ENCODE assay signal across 9 cellular contexts in genomic region chr2:85266424-85267041, GRCh38.
A peak's percentile ranks its signal among the peaks of the same experiment; 100 is the strongest.
DNase-seq lines count a peak whose midpoint lies in the region; ATAC-seq and TF ChIP-seq lines count a peak whose summit lies in the region.
"Had no signal": no experiment of that assay in that cellular context is flagged by ENCODE, and none has a peak within 500 bp of the region (broad histone marks: within the 10 kb centered on the region; RNA-seq: fewer than 3 reads in every experiment).

No MANE protein-coding gene starts in this region.

- no peak overlapping the region for H3K4me3 Mint-ChIP-seq in neural crest cell
- H3K4me3 Mint-ChIP-seq: activated naive CD4-positive, alpha-beta T cell treated with anti-CD3 and anti-CD28 coated beads, Interleukin-2, amount 50 U/mL, for 24 hours had no signal

- no peaks in the 10 kb centered on the region for H3K9me3 Mint-ChIP-seq in neural crest cell
- H3K9me3 Mint-ChIP-seq: activated naive CD4-positive, alpha-beta T cell treated with anti-CD3 and anti-CD28 coated beads, Interleukin-2, amount 50 U/mL, for 24 hours had no signal

- no peaks in the 10 kb centered on the region for H3K36me3 ChIP-seq in esophagus squamous epithelium

- H3K27me3 ChIP-seq in esophagus squamous epithelium, result no peaks in the 10 kb centered on the region

- H3K27ac ChIP-seq in esophagus squamous epithelium, result no peak overlapping the region

- intact Hi-C loops in esophagus squamous epithelium (cut with DNase I), result no loop called here

- H3K4me1 ChIP-seq in esophagus squamous epithelium, result peaks cover 0 to 42% (median 0%) of the 10 kb centered on the region in 3 donors

- H3K4me1 Mint-ChIP-seq in neural crest cell, result peaks cover 46% of the 10 kb centered on the region
- H3K4me1 Mint-ChIP-seq: activated naive CD4-positive, alpha-beta T cell treated with anti-CD3 and anti-CD28 coated beads, Interleukin-2, amount 50 U/mL, for 24 hours had no signal

- no peaks in the 10 kb centered on the region for H3K9me3 ChIP-seq in esophagus squamous epithelium

- no peak overlapping the region for H3K27ac Mint-ChIP-seq in neural crest cell (ENCODE audit: unreplicated experiment)
- H3K27ac Mint-ChIP-seq: activated naive CD4-positive, alpha-beta T cell treated with anti-CD3 and anti-CD28 coated beads, Interleukin-2, amount 50 U/mL, for 24 hours had no signal

- DNase-seq in DMS53 treated with DMSO at 0.1 percent for 48 hours (lab: John Stamatoyannopoulos, UW; ENCODE audit: unreplicated experiment) (peak; percentile 26), NCI-H460 (ENCODE audit: extremely low read depth, low read depth) (peak; percentile 44), esophagus squamous epithelium (lab: John Stamatoyannopoulos, UW) (no peak), neural crest cell (ENCODE audit: low read depth, low spot score) (peak; percentile 69), superior temporal gyrus (ENCODE audit: extremely low spot score) (peak; percentile 62), NCI-H2107 treated with DMSO at 0.1 percent for 48 hours (lab: John Stamatoyannopoulos, UW; ENCODE audit: unreplicated experiment) (no peak)
- DNase-seq in activated CD8-positive, alpha-beta memory T cell treated with anti-CD3 and anti-CD28 coated beads, Interleukin-2, amount 50 U/mL, for 4 hours, result peak; percentile 71

- H3K4me3 ChIP-seq in esophagus squamous epithelium, result no peak overlapping the region

- peak; percentile 72 for ATAC-seq in GM21528 (IDR thresholded peaks at IDR 0.05; ENCODE audit: low FRiP score, unreplicated experiment)

- no peaks in the 10 kb centered on the region for H3K27me3 Mint-ChIP-seq in neural crest cell (ENCODE audit: low read depth)
- H3K27me3 Mint-ChIP-seq: activated naive CD4-positive, alpha-beta T cell treated with anti-CD3 and anti-CD28 coated beads, Interleukin-2, amount 50 U/mL, for 24 hours had no signal

- 37 to 39% methylated on average over 7 of the region's 7 CpGs for WGBS in esophagus squamous epithelium, 2 donors

- TF ChIP-seq CTCF in esophagus squamous epithelium (IDR thresholded peaks at IDR 0.05), result peak; percentile 55 to 91 (median 82)
- TF ChIP-seq CTCF in neural crest cell (conservative IDR thresholded peaks at IDR 0.05), result peak; percentile 84

- peaks cover 3% of the 10 kb centered on the region for H3K36me3 Mint-ChIP-seq in neural crest cell (ENCODE audit: low read depth)
- H3K36me3 Mint-ChIP-seq: activated naive CD4-positive, alpha-beta T cell treated with anti-CD3 and anti-CD28 coated beads, Interleukin-2, amount 50 U/mL, for 24 hours had no signal

- TF ChIP-seq POLR2A in esophagus squamous epithelium (IDR thresholded peaks at IDR 0.05), result no peak

Comparison
In these comparisons a context has a peak if more than half of its experiments do, and no peak if none do; other contexts are left out.
1. DNase-seq: peak in DMS53 treated with DMSO at 0.1 percent for 48 hours (single experiment), NCI-H460 (single experiment), activated CD8-positive, alpha-beta memory T cell treated with anti-CD3 and anti-CD28 coated beads, Interleukin-2, amount 50 U/mL, for 4 hours (single experiment), neural crest cell (single experiment) and superior temporal gyrus (single experiment); none in esophagus squamous epithelium (single experiment) and NCI-H2107 treated with DMSO at 0.1 percent for 48 hours (single experiment).